In the genomic region with DNA sequence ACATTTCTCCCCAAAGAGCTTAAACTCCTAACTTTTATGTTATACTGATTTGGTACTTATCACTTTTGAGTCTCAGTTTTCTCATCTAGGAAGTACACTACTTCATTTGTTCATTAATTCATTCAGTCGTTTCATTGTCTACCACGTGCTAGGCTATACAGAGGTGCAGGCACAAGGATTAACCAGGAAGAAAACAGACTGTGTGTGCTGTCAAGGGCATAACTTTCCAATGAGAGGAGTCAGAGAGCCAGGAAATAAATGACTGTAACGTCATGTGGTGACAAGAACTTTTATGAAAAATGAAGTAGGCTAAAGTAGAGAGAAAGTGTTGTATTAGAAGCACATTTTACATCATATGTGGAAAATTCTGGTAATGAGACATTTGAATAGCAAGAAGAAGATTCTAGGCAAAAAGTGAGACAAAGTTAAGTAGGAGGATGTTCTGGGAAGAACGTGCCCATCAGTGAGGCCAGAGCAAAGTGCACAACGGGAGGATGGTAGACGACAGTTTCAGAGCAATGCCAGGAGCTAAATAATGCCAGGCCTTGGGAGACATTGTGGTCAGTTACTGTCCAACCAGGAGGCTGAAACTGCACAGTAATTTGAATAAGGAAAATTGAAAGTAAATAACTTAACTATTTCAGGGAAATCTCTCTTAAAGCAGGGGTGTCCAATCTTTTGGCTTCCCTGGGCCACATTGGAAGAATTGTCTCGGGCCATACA, we compare ENCODE assay signal across 6 cellular contexts. TPM values are rescaled to one million over a fixed set of nuclear protein-coding genes. Genes with fewer than 3 reads are reported as not detected.
"Had no signal": no experiment of that assay in that cellular context is flagged by ENCODE, and none has a peak within 500 bp of the region (broad histone marks: within the 10 kb centered on the region; RNA-seq: fewer than 3 reads in every experiment).

No MANE protein-coding gene starts in this region.

RNA-seq across cellular contexts. Expression of gene EVPLL, which starts 24.4 kb away (rescaled TPM):
- total RNA-seq: IMR-90, LHCN-M2, Right ventricle myocardium inferior, RPMI7951, SJCRH30, T-cell had no signal
